ENCODE assay signal across 7 cellular contexts in the genomic region with DNA sequence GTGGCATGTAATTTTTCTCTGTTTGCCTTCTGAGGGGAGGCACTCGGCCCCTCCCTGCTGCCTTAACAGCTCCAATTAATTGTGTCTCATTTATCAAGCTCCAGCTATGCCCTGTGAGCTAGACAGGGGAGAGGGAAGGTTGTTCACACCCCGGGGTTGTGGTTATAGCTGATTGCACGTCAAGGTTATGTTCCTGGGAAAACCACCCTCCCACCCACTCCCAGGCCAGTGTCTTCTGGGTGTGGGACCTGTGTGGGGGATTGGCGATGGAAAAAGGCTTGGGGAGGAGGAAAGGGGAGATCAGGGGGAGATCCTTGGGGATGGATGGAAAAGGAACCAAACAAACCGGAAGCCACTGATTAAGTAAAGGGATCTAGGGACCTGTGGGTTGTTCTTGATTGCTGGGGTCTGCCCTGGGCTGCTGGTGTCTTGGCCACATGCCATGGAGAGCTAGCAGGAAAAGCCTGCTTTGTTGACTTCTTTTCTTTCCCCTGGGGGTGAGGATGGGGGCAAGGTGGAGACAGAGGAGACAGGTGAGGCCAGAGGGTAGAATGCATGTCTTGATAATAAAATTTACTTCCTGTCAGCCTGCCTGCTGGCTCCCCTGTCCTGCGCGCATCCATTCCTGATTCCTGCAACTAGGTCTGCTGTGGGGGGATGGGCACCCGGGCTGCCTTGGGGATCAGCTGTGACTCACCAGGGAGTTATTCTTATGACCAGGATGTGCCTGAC. TPM values are rescaled to one million over a fixed set of nuclear protein-coding genes. Genes with fewer than 3 reads are reported as not detected.
DNase-seq lines count a peak whose midpoint lies in the region; ATAC-seq and TF ChIP-seq lines count a peak whose summit lies in the region.

No MANE protein-coding gene starts in this region.

- intact Hi-C loops in activated CD4-positive, alpha-beta T cell treated with anti-CD3 and anti-CD28 coated beads, Interleukin-2, amount 10 ng/mL, durations not matched to agents 24 days and 14 days (cut with micrococcal nuclease): loop anchor here (5.0 kb wide), 1 partner anchor 126 kb away; no protein-coding TSS in a partner anchor

- peaks cover 6% of the 10 kb centered on the region for H3K9me3 Mint-ChIP-seq in activated CD4-positive, alpha-beta T cell treated with anti-CD3 and anti-CD28 coated beads, Interleukin-2, amount 10 ng/mL, durations not matched to agents 24 days and 14 days

- DNase-seq in GM12865 (ENCODE audit: low read depth) (peak; percentile 73), NCI-H1694 (lab: John Stamatoyannopoulos, UW) (peak; percentile 33)
- peak; percentile 76 for DNase-seq in activated CD4-positive, alpha-beta T cell treated with anti-CD3 and anti-CD28 coated beads, Interleukin-2, amount 10 ng/mL, durations not matched to agents 24 days and 14 days

- H3K27ac ChIP-seq in esophagus (ENCODE audit: low read depth in 2 of 2, low read length in 1 of 2) (peak overlapping the region; percentile 80 to 89), muscle layer of colon (ENCODE audit: low read depth, low read length) (peak overlapping the region; percentile 61), thymus (ENCODE audit: low read depth) (peak overlapping the region; percentile 66)

- WGBS in esophagus, 2 donors: 21% methylated on average over 8 of the region's 8 CpGs
- 45% methylated on average over 8 of the region's 8 CpGs for WGBS in thymus

- H3K4me3 ChIP-seq in GM12865 (ENCODE audit: low read depth, low read length) (peak overlapping the region; percentile 10), esophagus (ENCODE audit: low read depth in 1 of 2, low read length in 2 of 2) (no peak overlapping the region), muscle layer of colon (ENCODE audit: low read depth in 1 of 2, low read length in 2 of 2) (peak overlapping the region in 1 of 2 donors; percentile 19), thymus (ENCODE audit: low read length) (no peak overlapping the region)

- H3K36me3 Mint-ChIP-seq in activated CD4-positive, alpha-beta T cell treated with anti-CD3 and anti-CD28 coated beads, Interleukin-2, amount 10 ng/mL, durations not matched to agents 24 days and 14 days (ENCODE audit: low read depth): peaks cover 29% of the 10 kb centered on the region

- H3K27ac Mint-ChIP-seq in activated CD4-positive, alpha-beta T cell treated with anti-CD3 and anti-CD28 coated beads, Interleukin-2, amount 10 ng/mL, durations not matched to agents 24 days and 14 days: peak overlapping the region; percentile 99

- no peaks in the 10 kb centered on the region for H3K27me3 Mint-ChIP-seq in activated CD4-positive, alpha-beta T cell treated with anti-CD3 and anti-CD28 coated beads, Interleukin-2, amount 10 ng/mL, durations not matched to agents 24 days and 14 days

- H3K4me1 Mint-ChIP-seq in activated CD4-positive, alpha-beta T cell treated with anti-CD3 and anti-CD28 coated beads, Interleukin-2, amount 10 ng/mL, durations not matched to agents 24 days and 14 days: peaks cover 89% of the 10 kb centered on the region

- H3K4me1 ChIP-seq in esophagus (ENCODE audit: control insufficient read depth in 2 of 2, insufficient read depth in 2 of 2, low read length in 1 of 2) (peaks cover 0 to 15% of the 10 kb centered on the region in 2 donors), muscle layer of colon (ENCODE audit: insufficient read depth, low read length) (peaks cover 41% of the 10 kb centered on the region), thymus (ENCODE audit: control insufficient read depth, insufficient read depth, low read length) (peaks cover 35% of the 10 kb centered on the region)

- H3K4me3 Mint-ChIP-seq in activated CD4-positive, alpha-beta T cell treated with anti-CD3 and anti-CD28 coated beads, Interleukin-2, amount 10 ng/mL, durations not matched to agents 24 days and 14 days: peak overlapping the region; percentile 74

- TF ChIP-seq CTCF in GM12865 (IDR thresholded peaks at IDR 0.05; ENCODE audit: insufficient read depth, low read depth, low read length, missing control alignments): no peak

- H3K9me3 ChIP-seq in esophagus (ENCODE audit: control insufficient read depth in 2 of 2, insufficient read depth in 1 of 2, low read depth in 1 of 2, low read length in 1 of 2): no peaks in the 10 kb centered on the region
- H3K9me3 ChIP-seq in muscle layer of colon (ENCODE audit: low read length): no peaks in the 10 kb centered on the region
- H3K9me3 ChIP-seq in thymus (ENCODE audit: control insufficient read depth): no peaks in the 10 kb centered on the region

- H3K36me3 ChIP-seq in esophagus (ENCODE audit: control insufficient read depth in 2 of 2, insufficient read depth in 2 of 2, low read length in 1 of 2) (no peaks in the 10 kb centered on the region), muscle layer of colon (ENCODE audit: insufficient read depth, low read length) (no peaks in the 10 kb centered on the region), thymus (ENCODE audit: control insufficient read depth, insufficient read depth) (peaks cover 8% of the 10 kb centered on the region)

- no peak overlapping the region for H3K9ac ChIP-seq in muscle layer of colon (ENCODE audit: low read length)

- H3K27me3 ChIP-seq in esophagus (ENCODE audit: control insufficient read depth in 1 of 2, insufficient read depth in 2 of 2, low read length in 2 of 2): no peaks in the 10 kb centered on the region
- no peaks in the 10 kb centered on the region for H3K27me3 ChIP-seq in muscle layer of colon (ENCODE audit: control insufficient read depth in 1 of 2, insufficient read depth in 2 of 2, low read length in 2 of 2)
- H3K27me3 ChIP-seq in thymus (ENCODE audit: control insufficient read depth, insufficient read depth): no peaks in the 10 kb centered on the region

- no peak for ATAC-seq in GM21737 (IDR thresholded peaks at IDR 0.05; ENCODE audit: unreplicated experiment)

RNA-seq across cellular contexts. Expression of gene SORL1, which starts 14.1 kb away (rescaled TPM):
- 28.4 and 30.3 TPM in 2 replicates for total RNA-seq in activated CD4-positive, alpha-beta T cell treated with anti-CD3 and anti-CD28 coated beads, Interleukin-2, amount 10 ng/mL, durations not matched to agents 24 days and 14 days
- polyA plus RNA-seq in esophagus (1 to 10 TPM; 2.5 to 3.0 TPM), thymus (7.4 TPM)
